In the genomic region with DNA sequence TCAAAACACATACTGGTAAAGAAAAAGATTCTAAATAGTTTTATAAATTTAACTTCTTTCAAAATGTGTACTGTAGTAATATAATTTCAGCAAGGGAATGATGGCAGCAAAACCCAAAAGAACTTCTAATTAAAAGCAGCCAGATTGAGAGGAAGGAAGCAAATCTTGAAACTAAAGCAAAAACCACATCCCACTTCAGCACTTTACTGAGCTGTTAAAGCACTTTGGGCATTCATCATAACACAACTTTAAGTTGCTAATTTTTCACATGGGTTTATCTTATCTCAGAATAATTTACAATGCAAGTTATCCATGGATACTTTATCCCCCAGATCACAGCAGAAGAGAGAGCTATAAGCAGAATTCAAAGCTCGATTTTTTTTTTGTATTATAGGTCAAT, we compare ENCODE assay signal across 23 cellular contexts. TPM values are rescaled to one million over a fixed set of nuclear protein-coding genes. Genes with fewer than 3 reads are reported as not detected.
"Had no signal": no experiment of that assay in that cellular context is flagged by ENCODE, and none has a peak within 500 bp of the region (broad histone marks: within the 10 kb centered on the region; RNA-seq: fewer than 3 reads in every experiment).

No MANE protein-coding gene starts in this region.

- H3K4me1 ChIP-seq: foreskin keratinocyte, testis had no signal

- H3K4me3 Mint-ChIP-seq: activated naive CD8-positive, alpha-beta T cell treated with anti-CD3 and anti-CD28 coated beads for 36 hours; activated T-cell treated with anti-CD3 and anti-CD28 coated beads, Interleukin-2, amount 50 U/mL, for 24 hours; neural crest cell; stimulated activated memory B cell treated with anti-CD40 and anti-IgM and Interleukin-4, amounts not matched to agents 10 μg/mL and 1 μg/mL and 100 μg/mL, for 72 hours; type B pancreatic cell had no signal

- H3K27me3 Mint-ChIP-seq: activated naive CD8-positive, alpha-beta T cell treated with anti-CD3 and anti-CD28 coated beads for 36 hours; activated T-cell treated with anti-CD3 and anti-CD28 coated beads, Interleukin-2, amount 50 U/mL, for 24 hours; brain; stimulated activated memory B cell treated with anti-CD40 and anti-IgM and Interleukin-4, amounts not matched to agents 10 μg/mL and 1 μg/mL and 100 μg/mL, for 72 hours; type B pancreatic cell had no signal

- ATAC-seq: foreskin keratinocyte; left lobe of liver; stimulated activated memory B cell treated with anti-CD40 and anti-IgM and Interleukin-4, amounts not matched to agents 10 μg/mL and 1 μg/mL and 100 μg/mL, for 72 hours had no signal

- H3K27me3 ChIP-seq: foreskin keratinocyte, spleen, testis had no signal

- DNase-seq: activated CD4-positive, alpha-beta T cell treated with anti-CD3 and anti-CD28 coated beads, Interleukin-2, amount 50 U/mL, for 1 hour; activated CD4-positive, CD25-positive, alpha-beta regulatory T cell; activated gamma-delta T cell treated with Interleukin-2 at 50 U/mL for 16 hours; activated naive CD8-positive, alpha-beta T cell treated with anti-CD3 and anti-CD28 coated beads for 36 hours; activated T-cell treated with anti-CD3 and anti-CD28 coated beads, Interleukin-2, amount 50 U/mL, for 24 hours; caudate nucleus; foreskin keratinocyte; glutamatergic neuron; hippocampal formation; islet precursor cell; mammary epithelial cell; midbrain; retina; spleen; stimulated activated CD4-positive, alpha-beta T cell treated with anti-CD3 and anti-CD28 coated beads, Interleukin-4, amount 100 ng/mL, for 4 hours; testis had no signal

- H3K9me3 ChIP-seq: spleen, testis had no signal

- H3K27ac ChIP-seq: foreskin keratinocyte, spleen, testis had no signal

- H3K4me3 ChIP-seq: spleen, testis had no signal

- H3K9me3 Mint-ChIP-seq: activated naive CD8-positive, alpha-beta T cell treated with anti-CD3 and anti-CD28 coated beads for 36 hours; activated T-cell treated with anti-CD3 and anti-CD28 coated beads, Interleukin-2, amount 50 U/mL, for 24 hours; brain; neural crest cell; stimulated activated memory B cell treated with anti-CD40 and anti-IgM and Interleukin-4, amounts not matched to agents 10 μg/mL and 1 μg/mL and 100 μg/mL, for 72 hours; type B pancreatic cell had no signal

- H3K27ac Mint-ChIP-seq: activated naive CD8-positive, alpha-beta T cell treated with anti-CD3 and anti-CD28 coated beads for 36 hours; brain; stimulated activated memory B cell treated with anti-CD40 and anti-IgM and Interleukin-4, amounts not matched to agents 10 μg/mL and 1 μg/mL and 100 μg/mL, for 72 hours; type B pancreatic cell had no signal

RNA-seq across cellular contexts. Expression of gene ADIPOQ, which starts 42.2 kb away (rescaled TPM):
- total RNA-seq: activated naive CD8-positive, alpha-beta T cell treated with anti-CD3 and anti-CD28 coated beads for 36 hours; epithelial cell of proximal tubule; fibroblast of lung; foreskin keratinocyte; left lobe of liver; mammary epithelial cell; neural crest cell had no signal
- polyA plus RNA-seq: fibroblast of lung, foreskin keratinocyte, mammary epithelial cell had no signal
